ENCODE assay signal across 30 cellular contexts in the genomic region with DNA sequence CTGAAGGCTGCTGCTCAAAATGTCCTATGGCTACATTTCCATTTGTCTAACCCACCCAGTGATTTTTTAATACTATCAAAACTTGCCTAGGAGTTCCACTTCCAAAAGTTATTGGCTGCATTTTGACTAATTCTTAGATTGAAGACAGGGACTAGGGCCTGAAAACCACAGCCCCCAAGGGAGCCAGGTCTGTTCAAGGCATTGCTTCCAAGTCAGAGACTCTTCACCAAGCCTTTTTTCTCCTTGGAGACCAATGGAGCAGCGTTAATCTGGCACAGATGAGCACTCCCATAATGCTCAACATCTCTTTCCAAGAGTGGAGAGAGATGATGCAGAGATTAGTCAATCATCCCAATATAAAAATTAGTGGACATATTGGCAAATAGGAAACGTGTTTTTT.
DNase-seq lines count a peak whose midpoint lies in the region; ATAC-seq and TF ChIP-seq lines count a peak whose summit lies in the region.
"Had no signal": no experiment of that assay in that cellular context is flagged by ENCODE, and none has a peak within 500 bp of the region (broad histone marks: within the 10 kb centered on the region; RNA-seq: fewer than 3 reads in every experiment).

No MANE protein-coding gene starts in this region.

- no peaks in the 10 kb centered on the region for H4K20me1 ChIP-seq in osteoblast (ENCODE audit: insufficient read depth, low read length)

- H3K4me3 ChIP-seq in heart left ventricle (no peak overlapping the region), adipocyte (ENCODE audit: low read length) (peak overlapping the region; percentile 43), osteoblast (ENCODE audit: insufficient read depth, low read length) (peak overlapping the region; percentile 4), thyroid gland (replicated peaks in 1 of 3) (no peak overlapping the region)
- H3K4me3 ChIP-seq: tibial artery had no signal

- H3K27ac ChIP-seq in heart left ventricle (peak overlapping the region in 10 of 12 donors; percentile 6 to 88 (median 30)), osteoblast (ENCODE audit: low read depth, low read length) (peak overlapping the region; percentile 98), thyroid gland (peak overlapping the region; percentile 81 to 86 (median 83))
- H3K27ac ChIP-seq: KMS-11, neutrophil, RWPE1, VCaP had no signal

- peaks cover 11% of the 10 kb centered on the region for H3K79me2 ChIP-seq in osteoblast (ENCODE audit: insufficient read depth, low read length)

- no peak for TF ChIP-seq CTCF in heart left ventricle (IDR thresholded peaks at IDR 0.05)
- TF ChIP-seq CTCF in osteoblast (IDR thresholded peaks at IDR 0.05; ENCODE audit: extremely low read depth, low read depth, low read length), result no peak
- no peak for TF ChIP-seq CTCF in thyroid gland (IDR thresholded peaks at IDR 0.05)

- H3K27me3 ChIP-seq in heart left ventricle (no peaks in the 10 kb centered on the region), adipocyte (replicated peaks; ENCODE audit: control insufficient read depth, insufficient read depth, low read length) (no peaks in the 10 kb centered on the region), osteoblast (ENCODE audit: insufficient read depth, low read length) (no peaks in the 10 kb centered on the region), thyroid gland (no peaks in the 10 kb centered on the region)
- H3K27me3 ChIP-seq: neutrophil, tibial artery had no signal

- intact Hi-C loops in heart left ventricle (cut with DNase I) (loop anchor here in 5 of 10 donors (5.0 to 10.0 kb wide), 3 partner anchors 106 to 252 kb away; a partner anchor contains a TSS), left cardiac atrium (cut with DNase I) (no loop called here), thyroid gland (cut with DNase I) (no loop called here)

- TF ChIP-seq POLR2A in heart left ventricle (IDR thresholded peaks at IDR 0.05) (no peak), thyroid gland (IDR thresholded peaks at IDR 0.05) (no peak)

- no peaks in the 10 kb centered on the region for H3K9me3 ChIP-seq in heart left ventricle
- no peaks in the 10 kb centered on the region for H3K9me3 ChIP-seq in adipocyte (ENCODE audit: control insufficient read depth, low read length)
- no peaks in the 10 kb centered on the region for H3K9me3 ChIP-seq in osteoblast (ENCODE audit: low read depth, low read length)
- no peaks in the 10 kb centered on the region for H3K9me3 ChIP-seq in thyroid gland
- H3K9me3 ChIP-seq: neutrophil, SK-N-SH, tibial artery had no signal

- H3K4me1 ChIP-seq in heart left ventricle (peaks cover 8 to 54% (median 29%) of the 10 kb centered on the region in 12 donors), adipocyte (ENCODE audit: control insufficient read depth, insufficient read depth, low read length) (peaks cover 65% of the 10 kb centered on the region), osteoblast (ENCODE audit: insufficient read depth, low read length) (peaks cover 75% of the 10 kb centered on the region), thyroid gland (peaks cover 52 to 62% of the 10 kb centered on the region in 2 donors)

- no peak overlapping the region for H2AFZ ChIP-seq in osteoblast (ENCODE audit: low read length)

- H3K36me3 ChIP-seq in heart left ventricle (no peaks in the 10 kb centered on the region), adipocyte (ENCODE audit: control insufficient read depth, insufficient read depth, low read length, severe bottlenecking) (no peaks in the 10 kb centered on the region), osteoblast (ENCODE audit: insufficient read depth, low read length) (no peaks in the 10 kb centered on the region), thyroid gland (no peaks in the 10 kb centered on the region)
- H3K36me3 ChIP-seq: neutrophil, tibial artery had no signal

- ATAC-seq in heart left ventricle (peak in 1 of 4 donors; percentile 28), left cardiac atrium (no peak), GM19328 (IDR thresholded peaks at IDR 0.05; ENCODE audit: unreplicated experiment) (no peak), HG03175 (IDR thresholded peaks at IDR 0.05; ENCODE audit: unreplicated experiment) (no peak)
- ATAC-seq: activated CD8-positive, alpha-beta memory T cell treated with anti-CD3 and anti-CD28 coated beads, Interleukin-2, amount 10 ng/mL, durations not matched to agents 7 days and 5 days; activated T-cell treated with anti-CD3 and anti-CD28 coated beads, Interleukin-2, amount 50 U/mL, for 72 hours; esophagus mucosa had no signal

- DNase-seq in heart left ventricle (peak in 2 of 5 donors; percentile 43 to 48), left cardiac atrium (no peak), adipocyte (ENCODE audit: low read depth) (no peak), osteoblast (ENCODE audit: insufficient read length, low spot score, missing footprints) (peak; percentile 4), thyroid gland (no peak), NCI-H2029 (lab: John Stamatoyannopoulos, UW) (no peak)
- DNase-seq: 8988T; activated CD4-positive, alpha-beta T cell treated with anti-CD3 and anti-CD28 coated beads, Interleukin-2, amount 50 U/mL, for 1 hour; activated CD8-positive, alpha-beta memory T cell treated with anti-CD3 and anti-CD28 coated beads, Interleukin-2, amount 10 ng/mL, durations not matched to agents 7 days and 5 days; activated naive CD4-positive, alpha-beta T cell treated with anti-CD3 and anti-CD28 coated beads for 36 hours; activated T-cell treated with anti-CD3 and anti-CD28 coated beads, Interleukin-2, amount 50 U/mL, for 72 hours; cortex of kidney; DMS79 treated with DMSO at 0.1 percent for 48 hours; GOT3; kidney glomerular epithelial cell; mammary epithelial cell; MV-4-11; NCI-H1694; SK-N-SH; stimulated activated CD4-positive, alpha-beta T cell treated with anti-CD3 and anti-CD28 coated beads, Interleukin-12 subunit alpha, Interleukin-12 subunit beta, amount 100 ng/mL, for 4 hours; stimulated activated CD4-positive, alpha-beta T cell treated with anti-CD3 and anti-CD28 coated beads, Interleukin-4, amount 100 ng/mL, for 4 hours; stimulated activated naive CD4-positive, alpha-beta T cell treated with Interleukin-2 at 50 U/mL for 16 hours; tibial artery had no signal

- H3K4me2 ChIP-seq in osteoblast (ENCODE audit: insufficient read depth, low read length), result peak overlapping the region; percentile 54
- H3K4me2 ChIP-seq: KMS-11, SK-N-SH had no signal

- WGBS in heart left ventricle, 4 donors, result 74 to 83% (median 77%) methylated on average over 2 of the region's 2 CpGs
- WGBS in thyroid gland, 2 donors, result 77 to 83% methylated on average over 2 of the region's 2 CpGs

- peak overlapping the region; percentile 76 for H3K9ac ChIP-seq in adipocyte (ENCODE audit: low read length)
- H3K9ac ChIP-seq: KMS-11, SK-N-SH had no signal

Comparison
In these comparisons a context has a peak if more than half of its experiments do, and no peak if none do; other contexts are left out.
1. H3K27ac ChIP-seq: peak in every context shown above with its lines; median percentile 98 in osteoblast; 83 in thyroid gland; 30 in heart left ventricle.
2. H3K4me3 ChIP-seq: peak in adipocyte (single experiment) and osteoblast (single experiment); none in heart left ventricle (0 of 12) and thyroid gland (0 of 3).